Comparison of ENCODE assay signal across 9 cellular contexts in genomic region chr4:40736910-40737309, GRCh38. TPM values are rescaled to one million over a fixed set of nuclear protein-coding genes. Genes with fewer than 3 reads are reported as not detected.
DNase-seq lines count a peak whose midpoint lies in the region; ATAC-seq and TF ChIP-seq lines count a peak whose summit lies in the region.
"Had no signal": no experiment of that assay in that cellular context is flagged by ENCODE, and none has a peak within 500 bp of the region (broad histone marks: within the 10 kb centered on the region; RNA-seq: fewer than 3 reads in every experiment).

No MANE protein-coding gene starts in this region.

- no peak overlapping the region for H3K27ac ChIP-seq in 22Rv1

- peak; percentile 46 for DNase-seq in NCI-H2029 (lab: John Stamatoyannopoulos, UW)
- no peak for DNase-seq in activated T-helper 2 cell treated with anti-CD3 and anti-CD28 coated beads, Interferon-gamma antibody, Interleukin-2, Interleukin-4, amounts not matched to agents 10 μg/mL and 5 μg/mL and 100 μg/mL, durations not matched to agents 14 hours and 24 hours and 36 hours (ENCODE audit: low spot score)

- peaks cover 19% of the 10 kb centered on the region for H3K4me1 Mint-ChIP-seq in brain
- H3K4me1 Mint-ChIP-seq in nephron = peaks cover 1% of the 10 kb centered on the region
- H3K4me1 Mint-ChIP-seq in activated T-helper 2 cell treated with anti-CD3 and anti-CD28 coated beads, Interferon-gamma antibody, Interleukin-2, Interleukin-4, amounts not matched to agents 10 μg/mL and 5 μg/mL and 100 μg/mL, durations not matched to agents 14 hours and 24 hours and 36 hours (ENCODE audit: low read depth) = peaks cover 19% of the 10 kb centered on the region

- intact Hi-C loops in activated T-helper 2 cell treated with anti-CD3 and anti-CD28 coated beads, Interferon-gamma antibody, Interleukin-2, Interleukin-4, amounts not matched to agents 10 μg/mL and 5 μg/mL and 100 μg/mL, durations not matched to agents 14 hours and 24 hours and 36 hours (cut with micrococcal nuclease) = loop anchor here (1.0 to 5.0 kb wide), 3 partner anchors 104 to 180 kb away; no protein-coding TSS in a partner anchor

- TF ChIP-seq CTCF in 22Rv1 (IDR thresholded peaks at IDR 0.05) (peak; percentile 41), GM12872 (IDR thresholded peaks at IDR 0.05; ENCODE audit: insufficient read depth, low read depth, low read length) (peak; percentile 36), brain (conservative IDR thresholded peaks at IDR 0.05) (peak; percentile 71 to 75), nephron (IDR thresholded peaks at IDR 0.05; ENCODE audit: unreplicated experiment in 3 of 3) (peak; percentile 31 to 48 (median 45))

- H3K4me3 Mint-ChIP-seq in brain (no peak overlapping the region), nephron (no peak overlapping the region)
- H3K4me3 Mint-ChIP-seq in activated T-helper 2 cell treated with anti-CD3 and anti-CD28 coated beads, Interferon-gamma antibody, Interleukin-2, Interleukin-4, amounts not matched to agents 10 μg/mL and 5 μg/mL and 100 μg/mL, durations not matched to agents 14 hours and 24 hours and 36 hours (ENCODE audit: low read depth) = no peak overlapping the region
- H3K4me3 Mint-ChIP-seq: activated naive CD4-positive, alpha-beta T cell treated with anti-CD3 and anti-CD28 coated beads, Interleukin-2, amount 50 U/mL, for 24 hours had no signal

- H3K27me3 Mint-ChIP-seq in brain = peaks cover 8% of the 10 kb centered on the region
- no peaks in the 10 kb centered on the region for H3K27me3 Mint-ChIP-seq in nephron (ENCODE audit: low read depth)
- peaks cover 14% of the 10 kb centered on the region for H3K27me3 Mint-ChIP-seq in activated T-helper 2 cell treated with anti-CD3 and anti-CD28 coated beads, Interferon-gamma antibody, Interleukin-2, Interleukin-4, amounts not matched to agents 10 μg/mL and 5 μg/mL and 100 μg/mL, durations not matched to agents 14 hours and 24 hours and 36 hours (ENCODE audit: low read depth)
- H3K27me3 Mint-ChIP-seq: activated naive CD4-positive, alpha-beta T cell treated with anti-CD3 and anti-CD28 coated beads, Interleukin-2, amount 50 U/mL, for 24 hours had no signal

- H3K36me3 Mint-ChIP-seq in brain (no peaks in the 10 kb centered on the region), nephron (ENCODE audit: low read depth) (no peaks in the 10 kb centered on the region)
- no peaks in the 10 kb centered on the region for H3K36me3 Mint-ChIP-seq in activated T-helper 2 cell treated with anti-CD3 and anti-CD28 coated beads, Interferon-gamma antibody, Interleukin-2, Interleukin-4, amounts not matched to agents 10 μg/mL and 5 μg/mL and 100 μg/mL, durations not matched to agents 14 hours and 24 hours and 36 hours (ENCODE audit: low read depth)
- H3K36me3 Mint-ChIP-seq: activated naive CD4-positive, alpha-beta T cell treated with anti-CD3 and anti-CD28 coated beads, Interleukin-2, amount 50 U/mL, for 24 hours had no signal

- H3K27ac Mint-ChIP-seq in brain (no peak overlapping the region), nephron (no peak overlapping the region)
- no peak overlapping the region for H3K27ac Mint-ChIP-seq in activated T-helper 2 cell treated with anti-CD3 and anti-CD28 coated beads, Interferon-gamma antibody, Interleukin-2, Interleukin-4, amounts not matched to agents 10 μg/mL and 5 μg/mL and 100 μg/mL, durations not matched to agents 14 hours and 24 hours and 36 hours
- H3K27ac Mint-ChIP-seq: activated naive CD4-positive, alpha-beta T cell treated with anti-CD3 and anti-CD28 coated beads, Interleukin-2, amount 50 U/mL, for 24 hours had no signal

- no peak for ATAC-seq in HG02870 (IDR thresholded peaks at IDR 0.05; ENCODE audit: unreplicated experiment)
- ATAC-seq in GM19023 (IDR thresholded peaks at IDR 0.05; ENCODE audit: unreplicated experiment) = no peak

- H3K9me3 Mint-ChIP-seq in brain = no peaks in the 10 kb centered on the region
- no peaks in the 10 kb centered on the region for H3K9me3 Mint-ChIP-seq in nephron
- no peaks in the 10 kb centered on the region for H3K9me3 Mint-ChIP-seq in activated T-helper 2 cell treated with anti-CD3 and anti-CD28 coated beads, Interferon-gamma antibody, Interleukin-2, Interleukin-4, amounts not matched to agents 10 μg/mL and 5 μg/mL and 100 μg/mL, durations not matched to agents 14 hours and 24 hours and 36 hours
- H3K9me3 Mint-ChIP-seq: activated naive CD4-positive, alpha-beta T cell treated with anti-CD3 and anti-CD28 coated beads, Interleukin-2, amount 50 U/mL, for 24 hours had no signal

RNA-seq across cellular contexts. Expression of gene NSUN7, which starts 12.8 kb away (rescaled TPM):
- polyA plus RNA-seq in brain (ENCODE audit: insufficient read depth, low read depth, low replicate concordance) = 6.9 TPM
- total RNA-seq in activated T-helper 2 cell treated with anti-CD3 and anti-CD28 coated beads, Interferon-gamma antibody, Interleukin-2, Interleukin-4, amounts not matched to agents 10 μg/mL and 5 μg/mL and 100 μg/mL, durations not matched to agents 14 hours and 24 hours and 36 hours = 0.09 TPM in 1 of 2 replicates, not detected in the other
